In the genomic region with DNA sequence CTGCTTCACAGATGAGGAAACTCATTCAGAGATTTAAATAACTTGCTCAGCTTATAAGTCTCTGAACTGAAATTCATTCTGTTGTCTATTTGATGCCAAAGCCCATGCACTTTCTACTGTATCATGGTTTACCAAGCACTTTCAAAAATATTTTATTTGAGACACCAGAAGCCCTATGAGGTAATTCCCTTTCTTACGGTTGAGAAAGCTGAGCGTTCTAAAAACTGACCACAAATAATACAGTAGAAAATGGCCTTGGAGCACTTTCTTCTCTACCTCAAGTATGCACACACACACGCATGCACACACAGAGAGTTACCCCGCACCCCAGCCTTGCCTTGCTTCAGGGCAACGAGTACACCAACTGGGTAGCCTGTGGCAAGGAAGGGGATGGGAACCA, we compare ENCODE assay signal across 17 cellular contexts.
A peak's percentile ranks its signal among the peaks of the same experiment; 100 is the strongest.
DNase-seq lines count a peak whose midpoint lies in the region; ATAC-seq and TF ChIP-seq lines count a peak whose summit lies in the region.
"Had no signal": no experiment of that assay in that cellular context is flagged by ENCODE, and none has a peak within 500 bp of the region (broad histone marks: within the 10 kb centered on the region; RNA-seq: fewer than 3 reads in every experiment).

No MANE protein-coding gene starts in this region.

- no peaks in the 10 kb centered on the region for H3K4me1 ChIP-seq in OCI-LY7 (ENCODE audit: insufficient read depth, low read length, poor library complexity, severe bottlenecking)
- no peaks in the 10 kb centered on the region for H3K4me1 ChIP-seq in breast epithelium
- H3K4me1 ChIP-seq: BLaER1, Caco-2 had no signal

- no peak overlapping the region for H3K4me2 ChIP-seq in OCI-LY7 (ENCODE audit: low read length)
- H3K4me2 ChIP-seq: BLaER1 had no signal

- CTCF ChIA-PET in OCI-LY7 (lab: Charles Lee; ENCODE audit: unreplicated experiment), result no interaction called here

- H3K79me2 ChIP-seq in OCI-LY7 (ENCODE audit: insufficient read depth, low read depth, low read length), result no peaks in the 10 kb centered on the region

- no peaks in the 10 kb centered on the region for H3K9me2 ChIP-seq in OCI-LY7 (ENCODE audit: insufficient read depth, low read length)

- intact Hi-C loops in OCI-LY7 (cut with micrococcal nuclease; ENCODE audit: unreplicated experiment) (no loop called here), breast epithelium (cut with DNase I; ENCODE audit: low total_unique reads) (no loop called here)

- H3K27me3 ChIP-seq in GM06990 (replicated peaks; ENCODE audit: control insufficient read depth, insufficient read depth, low read length) (no peaks in the 10 kb centered on the region), breast epithelium (no peaks in the 10 kb centered on the region)
- H3K27me3 ChIP-seq: BLaER1 had no signal

- no peaks in the 10 kb centered on the region for H3K36me3 ChIP-seq in GM06990 (ENCODE audit: control insufficient read depth, insufficient read depth, low read length)
- H3K36me3 ChIP-seq in OCI-LY7 (ENCODE audit: insufficient read depth, low read length), result no peaks in the 10 kb centered on the region
- H3K36me3 ChIP-seq in breast epithelium, result no peaks in the 10 kb centered on the region
- H3K36me3 ChIP-seq: BLaER1 had no signal

- no peaks in the 10 kb centered on the region for H4K20me1 ChIP-seq in OCI-LY7 (ENCODE audit: insufficient read depth, low read length)
- H4K20me1 ChIP-seq: BLaER1 had no signal

- H3K27ac ChIP-seq in OCI-LY7 (ENCODE audit: low read depth, low read length, poor library complexity, severe bottlenecking) (no peak overlapping the region), breast epithelium (no peak overlapping the region)
- H3K27ac ChIP-seq: 22Rv1, BLaER1, GM23248 had no signal

- H3K9me3 ChIP-seq in OCI-LY7 (ENCODE audit: low read length) (no peaks in the 10 kb centered on the region), breast epithelium (no peaks in the 10 kb centered on the region)
- H3K9me3 ChIP-seq: BLaER1 had no signal

- peak; percentile 50 for ATAC-seq in HG02885 (IDR thresholded peaks at IDR 0.05; ENCODE audit: poor library complexity, unreplicated experiment)

- H3K4me3 ChIP-seq in GM06990 (replicated peaks; ENCODE audit: low read depth, low read length) (no peak overlapping the region), OCI-LY7 (ENCODE audit: low read depth, low read length, poor library complexity, severe bottlenecking) (no peak overlapping the region), breast epithelium (no peak overlapping the region)
- H3K4me3 ChIP-seq: BLaER1, GM23248 had no signal

- H2AFZ ChIP-seq in OCI-LY7 (ENCODE audit: low read length), result peak overlapping the region; percentile 31; the same call in 1 of the 2 replicates
- H2AFZ ChIP-seq: GM23248 had no signal

- no peak for TF ChIP-seq CTCF in GM06990 (IDR thresholded peaks at IDR 0.05; ENCODE audit: insufficient read depth, low read length, poor library complexity, severe bottlenecking)
- TF ChIP-seq CTCF in OCI-LY7 (conservative IDR thresholded peaks at IDR 0.05; ENCODE audit: low read length), result no peak
- TF ChIP-seq CTCF in breast epithelium (IDR thresholded peaks at IDR 0.05), result no peak

- no peak for TF ChIP-seq POLR2A in breast epithelium (IDR thresholded peaks at IDR 0.05)

- peak; percentile 15 for DNase-seq in GM06990 (ENCODE audit: extremely low read depth, insufficient read length)
- no peak for DNase-seq in OCI-LY7 (ENCODE audit: low spot score)
- DNase-seq in fibroblast of gingiva (ENCODE audit: low read depth), result peak; percentile 6
- DNase-seq in SIG-M5 treated with dmso at 0.1 percent for 504 hours (lab: John Stamatoyannopoulos, UW; ENCODE audit: unreplicated experiment), result no peak
- no peak for DNase-seq in retina
- DNase-seq in stimulated activated CD8-positive, alpha-beta memory T cell treated with anti-CD3 and anti-CD28 coated beads, Interleukin-4, amount 100 ng/mL, for 48 hours, result no peak
- DNase-seq in breast epithelium (ENCODE audit: low spot score in 2 of 2), result no peak
- DNase-seq: AML-193; Caco-2; CD8-positive, alpha-beta memory T cell; DMS53; GF-D8; GM23248; H7 had no signal

- no TSS peak for BruUV-seq in OCI-LY7 (replicated peaks; lab: Mats Ljungman, UMichigan)

- POLR2A ChIA-PET in OCI-LY7 (lab: Charles Lee), result no interaction called here

Comparison
In these comparisons a context has a peak if more than half of its experiments do, and no peak if none do; other contexts are left out.
1. DNase-seq: peak in GM06990 (single experiment) and fibroblast of gingiva (single experiment); none in OCI-LY7 (single experiment), SIG-M5 treated with dmso at 0.1 percent for 504 hours (single experiment), retina (single experiment), stimulated activated CD8-positive, alpha-beta memory T cell treated with anti-CD3 and anti-CD28 coated beads, Interleukin-4, amount 100 ng/mL, for 48 hours (single experiment) and breast epithelium (0 of 2).